2 cellular contexts compared by ENCODE assay signal in genomic region chr7:122517576-122517975, GRCh38.
TF ChIP-seq lines count a peak whose summit lies in the region.

No MANE protein-coding gene starts in this region.

TF ChIP-seq in GM23338, 12 proteins besides CTCF, POLR2A, EP300 and RAD21 (continued from another document):
- TF ChIP-seq REST (IDR thresholded peaks at IDR 0.05; ENCODE audit: unreplicated experiment), result no peak
- TF ChIP-seq EZH2 (IDR thresholded peaks at IDR 0.05; ENCODE audit: low read depth, unreplicated experiment), result no peak
- no peak for TF ChIP-seq ZNF331 (CRISPR knock-in tag; IDR thresholded peaks at IDR 0.05; ENCODE audit: low read depth)

TF ChIP-seq in WTC11, 78 proteins besides CTCF, POLR2A, EP300 and RAD21 (continued from another document):
- TF ChIP-seq E2F4 (CRISPR knock-in tag; IDR thresholded peaks at IDR 0.05; ENCODE audit: borderline replicate concordance, low read depth), result no peak
- TF ChIP-seq E2F5 (CRISPR knock-in tag; IDR thresholded peaks at IDR 0.05), result no peak
- no peak for TF ChIP-seq NFYB (CRISPR knock-in tag; conservative IDR thresholded peaks at IDR 0.05; ENCODE audit: low read depth)
- no peak for TF ChIP-seq GTF2I (CRISPR knock-in tag; conservative IDR thresholded peaks at IDR 0.05)
- no peak for TF ChIP-seq STAT6 (CRISPR knock-in tag; conservative IDR thresholded peaks at IDR 0.05; ENCODE audit: low read depth)
- no peak for TF ChIP-seq SP1 (CRISPR knock-in tag; conservative IDR thresholded peaks at IDR 0.05)
- no peak for TF ChIP-seq ZNF423 (CRISPR knock-in tag; IDR thresholded peaks at IDR 0.05)
- TF ChIP-seq ATF3 (CRISPR knock-in tag; conservative IDR thresholded peaks at IDR 0.05), result no peak
- TF ChIP-seq HMGA2 (CRISPR knock-in tag; IDR thresholded peaks at IDR 0.05), result no peak
- no peak for TF ChIP-seq PRDM15 (CRISPR knock-in tag; IDR thresholded peaks at IDR 0.05)
- no peak for TF ChIP-seq ESRRA (CRISPR knock-in tag; IDR thresholded peaks at IDR 0.05; ENCODE audit: borderline replicate concordance)
- no peak for TF ChIP-seq IRF1 (CRISPR knock-in tag; IDR thresholded peaks at IDR 0.05)
TF ChIP-seq in WTC11: peak in this region for 0.
